Comparison of ENCODE assay signal across 10 cellular contexts in genomic region chr21:45589686-45590245, GRCh38. TPM values are rescaled to one million over a fixed set of nuclear protein-coding genes. Genes with fewer than 3 reads are reported as not detected.
DNase-seq lines count a peak whose midpoint lies in the region; ATAC-seq and TF ChIP-seq lines count a peak whose summit lies in the region.
"Had no signal": no experiment of that assay in that cellular context is flagged by ENCODE, and none has a peak within 500 bp of the region (broad histone marks: within the 10 kb centered on the region; RNA-seq: fewer than 3 reads in every experiment).

No MANE protein-coding gene starts in this region.

- no peak overlapping the region; the same call in 1 of the 2 replicates for H3K9ac ChIP-seq in BLaER1

- H3K9me3 ChIP-seq in BLaER1: peaks cover 57% of the 10 kb centered on the region
- peaks cover 18% of the 10 kb centered on the region for H3K9me3 ChIP-seq in SJSA1 (replicated peaks)
- H3K9me3 ChIP-seq in heart left ventricle: peaks cover 0 to 29% (median 19%) of the 10 kb centered on the region in 12 donors

- H4K20me1 ChIP-seq in BLaER1: no peaks in the 10 kb centered on the region

- H3K4me3 Mint-ChIP-seq in progenitor cell of endocrine pancreas (ENCODE audit: low read depth): peak overlapping the region; percentile 45

- H3K27me3 ChIP-seq in BLaER1: no peaks in the 10 kb centered on the region
- no peaks in the 10 kb centered on the region for H3K27me3 ChIP-seq in SJSA1 (replicated peaks)
- peaks cover 0 to 42% (median 23%) of the 10 kb centered on the region in 9 donors for H3K27me3 ChIP-seq in heart left ventricle

- TF ChIP-seq CTCF in heart left ventricle (IDR thresholded peaks at IDR 0.05) (no peak), progenitor cell of endocrine pancreas (IDR thresholded peaks at IDR 0.05; ENCODE audit: unreplicated experiment) (no peak)

- peaks cover 35% of the 10 kb centered on the region for H3K4me1 ChIP-seq in BLaER1
- peaks cover 8% of the 10 kb centered on the region; the same call in 1 of the 2 replicates for H3K4me1 ChIP-seq in SJSA1 (replicated peaks)
- peaks cover 0 to 19% (median 6%) of the 10 kb centered on the region in 12 donors for H3K4me1 ChIP-seq in heart left ventricle

- H3K27ac Mint-ChIP-seq in progenitor cell of endocrine pancreas: no peak overlapping the region
- H3K27ac Mint-ChIP-seq: activated naive CD4-positive, alpha-beta T cell treated with anti-CD3 and anti-CD28 coated beads, Interleukin-2, amount 50 U/mL, for 72 hours had no signal

- 31 to 37% (median 34%) methylated on average over 40 to 41 of the region's 41 CpGs for WGBS in heart left ventricle, 4 donors

- H3K36me3 ChIP-seq in BLaER1 (no peaks in the 10 kb centered on the region), SJSA1 (no peaks in the 10 kb centered on the region), heart left ventricle (no peaks in the 10 kb centered on the region)

- H3K36me3 Mint-ChIP-seq in progenitor cell of endocrine pancreas (ENCODE audit: insufficient read depth): no peaks in the 10 kb centered on the region

- TF ChIP-seq POLR2A in heart left ventricle (IDR thresholded peaks at IDR 0.05): no peak

- no peak overlapping the region for H3K27ac ChIP-seq in BLaER1
- H3K27ac ChIP-seq in SJSA1: no peak overlapping the region
- peak overlapping the region in 1 of 12 donors; percentile 9 for H3K27ac ChIP-seq in heart left ventricle

- H3K4me2 ChIP-seq in BLaER1: peak overlapping the region; percentile 76

- H3K27me3 Mint-ChIP-seq in progenitor cell of endocrine pancreas: peaks cover 48% of the 10 kb centered on the region

- H3K4me3 ChIP-seq in BLaER1 (peak overlapping the region; percentile 56), SJSA1 (peak overlapping the region; percentile 36; the same call in 1 of the 2 replicates), heart left ventricle (peak overlapping the region; percentile 26 to 64 (median 50))

- no peaks in the 10 kb centered on the region for H3K4me1 Mint-ChIP-seq in progenitor cell of endocrine pancreas (ENCODE audit: low read depth)

- ATAC-seq in heart left ventricle (peak in 1 of 4 donors; percentile 4), HG03135 (IDR thresholded peaks at IDR 0.05; ENCODE audit: unreplicated experiment) (no peak)

- peak in 1 of 2 experiments; percentile 47 for DNase-seq in SJSA1 (ENCODE audit: low read depth in 1 of 2, low spot score in 2 of 2)
- DNase-seq in heart left ventricle: no peak
- no peak for DNase-seq in progenitor cell of endocrine pancreas (ENCODE audit: low spot score, unreplicated experiment)
- DNase-seq in NCI-H82 (lab: John Stamatoyannopoulos, UW): no peak
- no peak for DNase-seq in cerebellar cortex (ENCODE audit: low spot score)
- DNase-seq in NCI-H2171 treated with DMSO at 0.1 percent for 48 hours (lab: John Stamatoyannopoulos, UW): no peak
- DNase-seq: DMS79 had no signal

- intact Hi-C loops in heart left ventricle (cut with DNase I): loop anchor here in 4 of 10 donors (5.0 to 10.0 kb wide), 4 partner anchors 32 to 445 kb away; partner anchors contain the start of gene POFUT2 (in 1 of the 4)

- H3K9me3 Mint-ChIP-seq in progenitor cell of endocrine pancreas (ENCODE audit: low read depth): peaks cover 32% of the 10 kb centered on the region

RNA-seq across cellular contexts. Expression of gene SLC19A1, which starts 47.5 kb away (rescaled TPM):
- 12.7 and 18.0 TPM in 2 replicates for total RNA-seq in SJSA1 (2014; rRNA removed; shearing (Covaris generic))
- total RNA-seq in heart left ventricle (1 to 10 TPM; 2.4 to 7.0 (median 3.0) TPM), progenitor cell of endocrine pancreas (25.6 and 28.5 TPM in 2 replicates)
- polyA plus RNA-seq in heart left ventricle: 1 to 10 TPM; 3.5 to 4.3 TPM

RNA-seq across cellular contexts. Expression of gene PCBP3, which starts 53.8 kb away (rescaled TPM):
- total RNA-seq in SJSA1 (2014; rRNA removed; shearing (Covaris generic)): 15.2 and 29.4 TPM in 2 replicates
- total RNA-seq in heart left ventricle (10 to 100 TPM in 2 of 9 donors, 1 to 10 TPM in 5, under 1 TPM in 1, not detected in 1; 0.87 to 11.4 (median 2.9) TPM), progenitor cell of endocrine pancreas (3.7 and 4.3 TPM in 2 replicates)
- polyA plus RNA-seq in heart left ventricle: 1 to 10 TPM in 1 of 2 donors, under 1 TPM in 1; 0.72 to 1.9 TPM
